Comparison of ENCODE assay signal across 8 cellular contexts in genomic region chr11:35247428-35247827, GRCh38.
DNase-seq lines count a peak whose midpoint lies in the region; ATAC-seq and TF ChIP-seq lines count a peak whose summit lies in the region.

No MANE protein-coding gene starts in this region.

- peak overlapping the region in 2 of 3 donors; percentile 71 to 72 for H3K27ac Mint-ChIP-seq in IgD-negative memory B cell
- H3K27ac Mint-ChIP-seq in activated CD8-positive, alpha-beta T cell treated with anti-CD3 and anti-CD28 coated beads, Interleukin-2, amount 10 ng/mL, durations not matched to agents 7 days and 5 days, result peak overlapping the region; percentile 86

- H3K4me3 ChIP-seq in gastroesophageal sphincter (no peak overlapping the region), lower leg skin (ENCODE audit: low read depth, poor library complexity, severe bottlenecking) (no peak overlapping the region)

- H3K36me3 Mint-ChIP-seq in IgD-negative memory B cell, result no peaks in the 10 kb centered on the region
- peaks cover 35% of the 10 kb centered on the region for H3K36me3 Mint-ChIP-seq in activated CD8-positive, alpha-beta T cell treated with anti-CD3 and anti-CD28 coated beads, Interleukin-2, amount 10 ng/mL, durations not matched to agents 7 days and 5 days (ENCODE audit: low read depth)

- no peaks in the 10 kb centered on the region for H3K9me3 Mint-ChIP-seq in IgD-negative memory B cell
- H3K9me3 Mint-ChIP-seq in activated CD8-positive, alpha-beta T cell treated with anti-CD3 and anti-CD28 coated beads, Interleukin-2, amount 10 ng/mL, durations not matched to agents 7 days and 5 days (ENCODE audit: insufficient read depth), result peaks cover 19% of the 10 kb centered on the region

- ATAC-seq in activated CD8-positive, alpha-beta T cell treated with anti-CD3 and anti-CD28 coated beads, Interleukin-2, amount 10 ng/mL, durations not matched to agents 7 days and 5 days, result peak; percentile 87
- ATAC-seq in gastroesophageal sphincter (no peak), GM18909 (IDR thresholded peaks at IDR 0.05; ENCODE audit: poor library complexity, unreplicated experiment) (no peak), GM21515 (IDR thresholded peaks at IDR 0.05; ENCODE audit: unreplicated experiment) (no peak)

- CTCF ChIA-PET in activated CD8-positive, alpha-beta T cell treated with anti-CD3 and anti-CD28 coated beads, Interleukin-2, amount 10 ng/mL, durations not matched to agents 7 days and 5 days (lab: Charles Lee), result interaction anchor here (1.0 to 2.4 kb wide), 5 partner anchors 8 to 321 kb away, joined by 5 to 25 read pairs (median 5); no protein-coding TSS in a partner anchor

- no peak for TF ChIP-seq CTCF in gastroesophageal sphincter (IDR thresholded peaks at IDR 0.05)
- TF ChIP-seq CTCF in lower leg skin (IDR thresholded peaks at IDR 0.05), result no peak

- POLR2A ChIA-PET in activated CD8-positive, alpha-beta T cell treated with anti-CD3 and anti-CD28 coated beads, Interleukin-2, amount 10 ng/mL, durations not matched to agents 7 days and 5 days (lab: Charles Lee), result interaction anchor here (1.0 kb wide), 1 partner anchor 25 kb away, joined by 3 read pairs; no protein-coding TSS in a partner anchor

- intact Hi-C loops in lower leg skin (cut with DNase I; ENCODE audit: low total_unique reads), result no loop called here

- no peaks in the 10 kb centered on the region for H3K9me3 ChIP-seq in gastroesophageal sphincter

- H3K36me3 ChIP-seq in gastroesophageal sphincter, result no peaks in the 10 kb centered on the region

- H3K27ac ChIP-seq in gastroesophageal sphincter, result peak overlapping the region; percentile 8 to 82 (median 80)

- 80% methylated on average over 1 of the region's 3 CpGs; no CpG with 5 or more reads in 1 of the 2 donors for WGBS in gastroesophageal sphincter (ENCODE audit: low coverage in 1 of 2), 2 donors
- WGBS in lower leg skin, 2 donors, result 92 to 98% methylated on average over 3 of the region's 3 CpGs

- no peaks in the 10 kb centered on the region for H3K4me1 Mint-ChIP-seq in IgD-negative memory B cell
- peaks cover 59% of the 10 kb centered on the region for H3K4me1 Mint-ChIP-seq in activated CD8-positive, alpha-beta T cell treated with anti-CD3 and anti-CD28 coated beads, Interleukin-2, amount 10 ng/mL, durations not matched to agents 7 days and 5 days (ENCODE audit: low read depth)

- H3K27me3 ChIP-seq in gastroesophageal sphincter, result no peaks in the 10 kb centered on the region

- no peak for TF ChIP-seq EP300 in gastroesophageal sphincter (IDR thresholded peaks at IDR 0.05)

- TF ChIP-seq POLR2A in gastroesophageal sphincter (IDR thresholded peaks at IDR 0.05) (no peak), lower leg skin (IDR thresholded peaks at IDR 0.05) (no peak)

- peaks cover 6 to 24% (median 14%) of the 10 kb centered on the region in 3 donors for H3K4me1 ChIP-seq in gastroesophageal sphincter

- no peaks in the 10 kb centered on the region for H3K27me3 Mint-ChIP-seq in IgD-negative memory B cell
- no peaks in the 10 kb centered on the region for H3K27me3 Mint-ChIP-seq in activated CD8-positive, alpha-beta T cell treated with anti-CD3 and anti-CD28 coated beads, Interleukin-2, amount 10 ng/mL, durations not matched to agents 7 days and 5 days (ENCODE audit: low read depth)

- peak overlapping the region in 1 of 4 donors; percentile 20 for H3K4me3 Mint-ChIP-seq in IgD-negative memory B cell
- H3K4me3 Mint-ChIP-seq in activated CD8-positive, alpha-beta T cell treated with anti-CD3 and anti-CD28 coated beads, Interleukin-2, amount 10 ng/mL, durations not matched to agents 7 days and 5 days, result no peak overlapping the region

- DNase-seq in activated CD8-positive, alpha-beta T cell treated with anti-CD3 and anti-CD28 coated beads, Interleukin-2, amount 10 ng/mL, durations not matched to agents 7 days and 5 days, result peak; percentile 67
- DNase-seq in stimulated activated CD8-positive, alpha-beta memory T cell treated with anti-CD3 and anti-CD28 coated beads, Interleukin-12 subunit alpha, Interleukin-12 subunit beta, amount 100 ng/mL, for 1 hour (ENCODE audit: low read depth), result peak; percentile 37
- no peak for DNase-seq in lower leg skin (ENCODE audit: low spot score in 2 of 2)
- DNase-seq in NCI-H510A treated with DMSO at 0.1 percent for 48 hours (lab: John Stamatoyannopoulos, UW), result no peak

Comparison
In these comparisons a context has a peak if more than half of its experiments do, and no peak if none do; other contexts are left out.
1. DNase-seq: peak in activated CD8-positive, alpha-beta T cell treated with anti-CD3 and anti-CD28 coated beads, Interleukin-2, amount 10 ng/mL, durations not matched to agents 7 days and 5 days (single experiment) and stimulated activated CD8-positive, alpha-beta memory T cell treated with anti-CD3 and anti-CD28 coated beads, Interleukin-12 subunit alpha, Interleukin-12 subunit beta, amount 100 ng/mL, for 1 hour (single experiment); none in lower leg skin (0 of 2) and NCI-H510A treated with DMSO at 0.1 percent for 48 hours (single experiment).